In the genomic region with DNA sequence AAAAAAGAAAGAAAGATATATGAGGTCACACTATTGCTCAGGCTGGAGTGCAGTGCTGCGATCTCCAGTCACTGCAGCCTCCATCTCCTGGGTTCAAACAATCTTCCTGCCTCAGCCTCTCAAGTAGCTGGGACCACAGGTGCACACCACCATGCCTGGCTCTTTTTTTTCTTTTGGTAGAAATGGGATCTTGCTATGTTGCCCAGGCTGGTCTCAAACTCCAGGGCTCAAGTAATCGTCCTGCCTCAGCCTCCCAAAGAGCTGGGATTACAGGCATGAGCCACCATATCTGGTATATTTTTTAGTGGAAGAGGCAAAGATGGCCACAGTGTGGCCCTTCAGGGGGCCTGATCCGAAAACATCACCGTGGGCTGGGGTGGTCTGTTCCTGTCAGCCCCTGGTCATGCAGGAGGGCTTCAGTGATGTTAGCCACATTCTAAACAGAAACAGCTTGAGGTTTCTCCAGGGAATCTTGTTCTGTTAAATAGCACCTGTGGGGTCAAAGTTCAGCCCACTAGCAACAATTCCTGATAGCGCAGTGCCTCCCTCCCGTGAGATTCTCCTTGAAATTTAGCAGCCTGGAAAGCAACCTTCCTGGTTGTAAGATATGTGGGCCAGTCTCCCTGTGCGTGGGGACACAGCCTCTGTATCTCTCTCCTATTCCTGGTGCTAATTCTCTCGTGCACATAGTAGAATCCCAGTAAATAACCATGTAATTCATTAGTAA, we compare ENCODE assay signal across 19 cellular contexts. TPM values are rescaled to one million over a fixed set of nuclear protein-coding genes. Genes with fewer than 3 reads are reported as not detected.
DNase-seq lines count a peak whose midpoint lies in the region; ATAC-seq and TF ChIP-seq lines count a peak whose summit lies in the region.
"Had no signal": no experiment of that assay in that cellular context is flagged by ENCODE, and none has a peak within 500 bp of the region (broad histone marks: within the 10 kb centered on the region; RNA-seq: fewer than 3 reads in every experiment).

No MANE protein-coding gene starts in this region.

- H3K4me3 Mint-ChIP-seq in activated CD8-positive, alpha-beta T cell treated with anti-CD3 and anti-CD28 coated beads for 36 hours = no peak overlapping the region

- no peaks in the 10 kb centered on the region for H3K9me3 Mint-ChIP-seq in activated CD8-positive, alpha-beta T cell treated with anti-CD3 and anti-CD28 coated beads for 36 hours

- H3K27me3 ChIP-seq in body of pancreas (no peaks in the 10 kb centered on the region), sigmoid colon (no peaks in the 10 kb centered on the region), adrenal gland (no peaks in the 10 kb centered on the region)
- H3K27me3 ChIP-seq: Peyer's patch had no signal

- H3K4me1 ChIP-seq in HEK293 (ENCODE audit: control insufficient read depth, insufficient read depth, low read length) (no peaks in the 10 kb centered on the region), body of pancreas (peaks cover 10% of the 10 kb centered on the region), sigmoid colon (no peaks in the 10 kb centered on the region), adrenal gland (replicated peaks in 1 of 2) (no peaks in the 10 kb centered on the region)

- H3K27ac Mint-ChIP-seq in activated CD8-positive, alpha-beta T cell treated with anti-CD3 and anti-CD28 coated beads for 36 hours = no peak overlapping the region

- TF ChIP-seq EP300 in sigmoid colon (IDR thresholded peaks at IDR 0.05) = no peak

- CTCF ChIA-PET in HEK293 (lab: Yijun Ruan, JAX) = no interaction called here
- CTCF ChIA-PET in activated CD8-positive, alpha-beta T cell treated with anti-CD3 and anti-CD28 coated beads for 36 hours (lab: Charles Lee) = no interaction called here

- H3K9me3 ChIP-seq in HEK293 (ENCODE audit: control insufficient read depth, insufficient read depth, low read depth, low read length) (no peaks in the 10 kb centered on the region), body of pancreas (no peaks in the 10 kb centered on the region), sigmoid colon (no peaks in the 10 kb centered on the region), adrenal gland (replicated peaks in 1 of 3) (no peaks in the 10 kb centered on the region)
- H3K9me3 ChIP-seq: Peyer's patch had no signal

- H3K4me3 ChIP-seq in HEK293 (ENCODE audit: low read depth, low read length) (no peak overlapping the region), body of pancreas (no peak overlapping the region), sigmoid colon (no peak overlapping the region), adrenal gland (no peak overlapping the region)
- H3K4me3 ChIP-seq: Peyer's patch had no signal

- peak in 2 of 4 donors; percentile 53 to 63 for DNase-seq in body of pancreas
- peak; percentile 57 for DNase-seq in left kidney (ENCODE audit: low read depth, low spot score)
- DNase-seq in sigmoid colon = peak; percentile 13
- no peak for DNase-seq in activated CD8-positive, alpha-beta T cell treated with anti-CD3 and anti-CD28 coated beads for 36 hours
- DNase-seq in adrenal gland = no peak
- DNase-seq in NOMO-1 treated with dmso at 0.1 percent for 144 hours (lab: John Stamatoyannopoulos, UW; ENCODE audit: unreplicated experiment) = no peak
- DNase-seq in inferior parietal cortex (ENCODE audit: extremely low spot score) = no peak
- DNase-seq: GF-D8, H7, Karpas-422, MM.1S, NCI-H1105, NCI-H1694, NCI-H2227 treated with DMSO at 0.1 percent for 48 hours, NCI-H524, Right ventricle myocardium superior had no signal

- 48 to 55% methylated on average over 8 of the region's 8 CpGs for WGBS in body of pancreas, 2 donors
- WGBS in sigmoid colon, 2 donors = 49 to 75% methylated on average over 8 of the region's 8 CpGs
- 50 to 66% (median 64%) methylated on average over 6 to 8 of the region's 8 CpGs for WGBS in adrenal gland, 4 donors

- intact Hi-C loops in body of pancreas (cut with DNase I) = no loop called here
- intact Hi-C loops in sigmoid colon (cut with DNase I) = no loop called here
- intact Hi-C loops in activated CD8-positive, alpha-beta T cell treated with anti-CD3 and anti-CD28 coated beads for 36 hours (cut with micrococcal nuclease) = no loop called here
- intact Hi-C loops in adrenal gland (cut with DNase I) = no loop called here

- TF ChIP-seq CTCF in HEK293 (tag by site-specific recombination; IDR thresholded peaks at IDR 0.05) = no peak
- TF ChIP-seq CTCF in body of pancreas (IDR thresholded peaks at IDR 0.05) = peak in 1 of 7 experiments; percentile 36
- no peak for TF ChIP-seq CTCF in sigmoid colon (IDR thresholded peaks at IDR 0.05)
- TF ChIP-seq CTCF in activated CD8-positive, alpha-beta T cell treated with anti-CD3 and anti-CD28 coated beads for 36 hours (IDR thresholded peaks at IDR 0.05) = no peak
- no peak for TF ChIP-seq CTCF in adrenal gland (IDR thresholded peaks at IDR 0.05)

- H3K4me1 Mint-ChIP-seq in activated CD8-positive, alpha-beta T cell treated with anti-CD3 and anti-CD28 coated beads for 36 hours (ENCODE audit: low read depth) = no peaks in the 10 kb centered on the region

- H3K27me3 Mint-ChIP-seq in activated CD8-positive, alpha-beta T cell treated with anti-CD3 and anti-CD28 coated beads for 36 hours = peaks cover 2% of the 10 kb centered on the region

- H3K27ac ChIP-seq in HEK293 (ENCODE audit: extremely low read depth, low read depth, low read length) = no peak overlapping the region
- no peak overlapping the region for H3K27ac ChIP-seq in body of pancreas
- no peak overlapping the region for H3K27ac ChIP-seq in sigmoid colon
- H3K27ac ChIP-seq in adrenal gland = no peak overlapping the region
- H3K27ac ChIP-seq: C4-2B, Peyer's patch had no signal

- POLR2A ChIA-PET in HEK293 (lab: Yijun Ruan, JAX) = no interaction called here
- POLR2A ChIA-PET in activated CD8-positive, alpha-beta T cell treated with anti-CD3 and anti-CD28 coated beads for 36 hours (lab: Charles Lee) = no interaction called here

- H3K36me3 ChIP-seq in HEK293 (ENCODE audit: control insufficient read depth in 2 of 2, insufficient read depth in 1 of 2, low read length in 2 of 2) (no peaks in the 10 kb centered on the region), body of pancreas (replicated peaks in 1 of 2; ENCODE audit: insufficient read depth in 1 of 2, low read depth in 2 of 2) (no peaks in the 10 kb centered on the region), sigmoid colon (no peaks in the 10 kb centered on the region), adrenal gland (replicated peaks in 1 of 2) (no peaks in the 10 kb centered on the region)
- H3K36me3 ChIP-seq: Peyer's patch had no signal

- TF ChIP-seq POLR2A in body of pancreas (IDR thresholded peaks at IDR 0.05) (no peak), sigmoid colon (IDR thresholded peaks at IDR 0.05) (no peak), adrenal gland (IDR thresholded peaks at IDR 0.05) (no peak)

- peak; percentile 27 for ATAC-seq in body of pancreas
- no peak for ATAC-seq in activated CD8-positive, alpha-beta T cell treated with anti-CD3 and anti-CD28 coated beads for 36 hours

- no peaks in the 10 kb centered on the region for H3K36me3 Mint-ChIP-seq in activated CD8-positive, alpha-beta T cell treated with anti-CD3 and anti-CD28 coated beads for 36 hours (ENCODE audit: low read depth)

TF ChIP-seq in HEK293, 187 proteins besides CTCF, POLR2A, EP300 and RAD21:
- TF ChIP-seq ZFHX2 (tag by site-specific recombination; conservative IDR thresholded peaks at IDR 0.05) (no peak), ZNF292 (tag by site-specific recombination; IDR thresholded peaks at IDR 0.05; ENCODE audit: borderline replicate concordance, low read depth) (no peak), ZNF121 (tag by site-specific recombination; IDR thresholded peaks at IDR 0.05) (peak; percentile 75), HOXD13 (CRISPR knock-in tag; IDR thresholded peaks at IDR 0.05; ENCODE audit: borderline replicate concordance) (no peak), ZNF169 (tag by site-specific recombination; IDR thresholded peaks at IDR 0.05) (no peak)

RNA-seq across cellular contexts. Expression of a gene that starts 7.3 kb away (rescaled TPM):
- 10 to 100 TPM; 14.8 to 46.5 TPM for total RNA-seq in body of pancreas
- total RNA-seq in sigmoid colon = 10 to 100 TPM; 12.5 to 25.2 (median 15.1) TPM
- polyA plus RNA-seq in sigmoid colon = 10 to 100 TPM; 12.5 to 16.8 (median 16.2) TPM
- total RNA-seq in activated CD8-positive, alpha-beta T cell treated with anti-CD3 and anti-CD28 coated beads for 36 hours = 10 to 100 TPM; 19.7 to 22.0 TPM
- 10 to 100 TPM; 19.9 to 51.4 (median 27.7) TPM for total RNA-seq in adrenal gland
- polyA plus RNA-seq in adrenal gland = 10 to 100 TPM in 1 of 3 donors, 1 to 10 TPM in 2; 6.4 to 68.6 (median 9.4) TPM

RNA-seq across cellular contexts. Expression of a gene that starts 7.3 kb away (rescaled TPM):
- total RNA-seq in body of pancreas (10 to 100 TPM; 35.5 to 39.2 TPM), sigmoid colon (10 to 100 TPM; 25.8 to 35.6 (median 27.6) TPM), adrenal gland (10 to 100 TPM; 44.0 to 70.5 (median 51.3) TPM)
- polyA plus RNA-seq in sigmoid colon (10 to 100 TPM; 24.6 to 30.6 (median 29.4) TPM), adrenal gland (10 to 100 TPM; 10.7 to 42.6 (median 12.2) TPM)
- total RNA-seq in activated CD8-positive, alpha-beta T cell treated with anti-CD3 and anti-CD28 coated beads for 36 hours = 10 to 100 TPM; 26.3 to 28.7 TPM

Comparison
In these comparisons a context has a peak if more than half of its experiments do, and no peak if none do; other contexts are left out.
1. DNase-seq: peak in left kidney (single experiment) and sigmoid colon (single experiment); none in activated CD8-positive, alpha-beta T cell treated with anti-CD3 and anti-CD28 coated beads for 36 hours (single experiment), adrenal gland (0 of 7), NOMO-1 treated with dmso at 0.1 percent for 144 hours (single experiment) and inferior parietal cortex (single experiment).